ENCODE assay signal across 15 cellular contexts in the genomic region with DNA sequence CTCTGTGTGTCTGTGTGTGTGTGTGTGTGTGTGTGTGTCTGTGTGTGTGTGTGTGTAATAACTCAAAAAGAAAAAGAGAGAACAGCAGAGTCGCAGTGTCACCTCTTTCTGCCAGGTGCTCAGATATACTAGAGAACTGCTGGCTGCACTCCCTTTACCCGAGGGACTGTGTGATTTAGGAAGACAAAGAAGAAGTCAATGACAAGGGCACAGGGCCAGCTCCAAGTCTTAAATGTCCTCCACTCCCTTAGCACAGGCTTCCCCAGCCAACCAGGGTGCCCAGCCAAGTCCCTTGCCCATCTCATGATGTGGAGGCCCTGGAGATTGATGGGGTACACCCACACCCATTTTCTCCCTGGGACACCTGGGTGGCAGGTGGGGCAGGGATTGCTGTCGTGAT. TPM values are rescaled to one million over a fixed set of nuclear protein-coding genes. Genes with fewer than 3 reads are reported as not detected.
DNase-seq lines count a peak whose midpoint lies in the region; ATAC-seq and TF ChIP-seq lines count a peak whose summit lies in the region.
"Had no signal": no experiment of that assay in that cellular context is flagged by ENCODE, and none has a peak within 500 bp of the region (broad histone marks: within the 10 kb centered on the region; RNA-seq: fewer than 3 reads in every experiment).

No MANE protein-coding gene starts in this region.

- intact Hi-C loops in Right ventricle myocardium inferior (cut with DNase I): no loop called here
- intact Hi-C loops in cardiac septum (cut with DNase I): no loop called here

- ATAC-seq in Right ventricle myocardium inferior: peak; percentile 58
- ATAC-seq: A549, K562 had no signal

- peak overlapping the region; percentile 75 for H3K4me3 Mint-ChIP-seq in endothelial cell (ENCODE audit: unreplicated experiment)
- H3K4me3 Mint-ChIP-seq in mesothelial cell of epicardium: no peak overlapping the region

- H3K36me3 Mint-ChIP-seq in endothelial cell (ENCODE audit: low read depth, unreplicated experiment) (peaks cover 41% of the 10 kb centered on the region), mesothelial cell of epicardium (peaks cover 4% of the 10 kb centered on the region)

- DNase-seq in Right ventricle myocardium inferior (ENCODE audit: missing footprints) (no peak), cardiac septum (ENCODE audit: low spot score) (no peak), NCI-H1436 treated with DMSO at 0.1 percent for 48 hours (lab: John Stamatoyannopoulos, UW) (peak; percentile 52), endothelial cell (ENCODE audit: low spot score) (no peak), mesothelial cell of epicardium (ENCODE audit: low spot score in 2 of 2, unreplicated experiment in 2 of 2) (no peak), NOMO-1 (lab: John Stamatoyannopoulos, UW; ENCODE audit: unreplicated experiment in 2 of 2) (no peak)
- DNase-seq in activated CD8-positive, alpha-beta memory T cell treated with anti-CD3 and anti-CD28 coated beads, Interleukin-2, amount 50 U/mL, for 4 hours: no peak
- DNase-seq: C1 segment of cervical spinal cord, DMS 273 treated with DMSO at 0.1 percent for 48 hours, MV-4-11, NCI-H146, NCI-H510A, SIG-M5 had no signal

- H3K4me1 Mint-ChIP-seq in endothelial cell (ENCODE audit: unreplicated experiment): peaks cover 23% of the 10 kb centered on the region
- H3K4me1 Mint-ChIP-seq in mesothelial cell of epicardium: peaks cover 2% of the 10 kb centered on the region

- TF ChIP-seq CTCF in endothelial cell (IDR thresholded peaks at IDR 0.05; ENCODE audit: unreplicated experiment) (no peak), mesothelial cell of epicardium (IDR thresholded peaks at IDR 0.05; ENCODE audit: unreplicated experiment) (no peak)

- H3K9me3 Mint-ChIP-seq in endothelial cell (ENCODE audit: unreplicated experiment) (no peaks in the 10 kb centered on the region), mesothelial cell of epicardium (no peaks in the 10 kb centered on the region)

- H3K27me3 Mint-ChIP-seq in endothelial cell (ENCODE audit: unreplicated experiment) (peaks cover 13% of the 10 kb centered on the region), mesothelial cell of epicardium (ENCODE audit: low read depth) (no peaks in the 10 kb centered on the region)

- H3K27ac Mint-ChIP-seq in endothelial cell (ENCODE audit: unreplicated experiment) (no peak overlapping the region), mesothelial cell of epicardium (no peak overlapping the region)

RNA-seq across cellular contexts. Expression of a gene that starts 8.7 kb away (rescaled TPM):
- total RNA-seq in Right ventricle myocardium inferior: 10.2 TPM
- 6.3 TPM for total RNA-seq in cardiac septum
- total RNA-seq in endothelial cell (ENCODE audit: unreplicated experiment): 65.0 TPM
- 8.2 to 9.7 TPM (median 8.9 TPM) in 3 replicates for total RNA-seq in mesothelial cell of epicardium
